8 cellular contexts compared by ENCODE assay signal in genomic region chr16:970766-971581, GRCh38. TPM values are rescaled to one million over a fixed set of nuclear protein-coding genes. Genes with fewer than 3 reads are reported as not detected.
A peak's percentile ranks its signal among the peaks of the same experiment; 100 is the strongest.
DNase-seq lines count a peak whose midpoint lies in the region; ATAC-seq and TF ChIP-seq lines count a peak whose summit lies in the region.

Gene LMF1, minus strand, starts transcription at chr16:970984. Its CDS starts 4 bp downstream, at chr16:970980.

- no peaks in the 10 kb centered on the region for H3K27me3 Mint-ChIP-seq in stimulated activated naive CD8-positive, alpha-beta T cell treated with anti-CD3 and anti-CD28 coated beads, Interleukin-15, Interleukin-2, amounts not matched to agents 100 ng/mL and 50 ng/mL, for 24 hours

- peaks cover 3% of the 10 kb centered on the region for H3K79me2 ChIP-seq in neural cell (replicated peaks; ENCODE audit: insufficient read depth, low read length)

- H3K9me2 ChIP-seq in neural cell (ENCODE audit: insufficient read depth, low read length) = no peaks in the 10 kb centered on the region

- H3K9me3 Mint-ChIP-seq in stimulated activated naive CD8-positive, alpha-beta T cell treated with anti-CD3 and anti-CD28 coated beads, Interleukin-15, Interleukin-2, amounts not matched to agents 100 ng/mL and 50 ng/mL, for 24 hours = no peaks in the 10 kb centered on the region

- H3K4me2 ChIP-seq in neural cell (ENCODE audit: low read length) = peak within 1 kb of the TSS; percentile 55

- TF ChIP-seq EP300 in neural cell (conservative IDR thresholded peaks at IDR 0.05; ENCODE audit: poor library complexity, severe bottlenecking) = no peak

- H3K36me3 Mint-ChIP-seq in stimulated activated naive CD8-positive, alpha-beta T cell treated with anti-CD3 and anti-CD28 coated beads, Interleukin-15, Interleukin-2, amounts not matched to agents 100 ng/mL and 50 ng/mL, for 24 hours (ENCODE audit: low read depth) = peaks cover 9% of the 10 kb centered on the region

- H2AFZ ChIP-seq in neural cell (ENCODE audit: low read depth, low read length) = peak within 1 kb of the TSS; percentile 83

- TF ChIP-seq RAD21 in neural cell (conservative IDR thresholded peaks at IDR 0.05) = no peak

- H4K20me1 ChIP-seq in neural cell (ENCODE audit: insufficient read depth) = peaks cover 5% of the 10 kb centered on the region

- H3K9me3 ChIP-seq in RWPE2 (ENCODE audit: severe bottlenecking) (peaks cover 6% of the 10 kb centered on the region), neural cell (ENCODE audit: low read length) (no peaks in the 10 kb centered on the region)

- H3K36me3 ChIP-seq in RWPE2 (ENCODE audit: low read depth) = no peaks in the 10 kb centered on the region
- no peaks in the 10 kb centered on the region for H3K36me3 ChIP-seq in neural cell (ENCODE audit: insufficient read depth, low read length)

- TF ChIP-seq CTCF in RWPE2 (IDR thresholded peaks at IDR 0.05; ENCODE audit: poor library complexity, severe bottlenecking) = no peak
- TF ChIP-seq CTCF in neural cell (IDR thresholded peaks at IDR 0.05; ENCODE audit: poor library complexity, severe bottlenecking) = no peak

- H3K27me3 ChIP-seq in RWPE2 (ENCODE audit: insufficient read depth, poor library complexity, severe bottlenecking) (no peaks in the 10 kb centered on the region), neural cell (ENCODE audit: insufficient read depth, low read depth, low read length) (no peaks in the 10 kb centered on the region)

- H3K9ac ChIP-seq in neural cell (ENCODE audit: low read length) = peak within 1 kb of the TSS; percentile 77

- H3F3A ChIP-seq in neural cell (ENCODE audit: insufficient read depth, low read length, poor library complexity, severe bottlenecking) = peaks cover 4% of the 10 kb centered on the region

- peaks cover 17% of the 10 kb centered on the region for H3K4me1 Mint-ChIP-seq in stimulated activated naive CD8-positive, alpha-beta T cell treated with anti-CD3 and anti-CD28 coated beads, Interleukin-15, Interleukin-2, amounts not matched to agents 100 ng/mL and 50 ng/mL, for 24 hours (ENCODE audit: low read depth)

- H3K4me3 Mint-ChIP-seq in stimulated activated naive CD8-positive, alpha-beta T cell treated with anti-CD3 and anti-CD28 coated beads, Interleukin-15, Interleukin-2, amounts not matched to agents 100 ng/mL and 50 ng/mL, for 24 hours = peak within 1 kb of the TSS; percentile 81

- H3K4me3 ChIP-seq in Jurkat, Clone E6-1 (ENCODE audit: low read length) = peak within 1 kb of the TSS; percentile 71
- peak within 1 kb of the TSS; percentile 78 for H3K4me3 ChIP-seq in RWPE2 (ENCODE audit: severe bottlenecking)
- peak within 1 kb of the TSS; percentile 93 for H3K4me3 ChIP-seq in neural cell (ENCODE audit: low read length)

- no peaks in the 10 kb centered on the region for H3K4me1 ChIP-seq in RWPE2 (ENCODE audit: insufficient read depth, poor library complexity, severe bottlenecking)

- ATAC-seq in GM21528 (IDR thresholded peaks at IDR 0.05; ENCODE audit: low FRiP score, unreplicated experiment) (peak; percentile 75), RWPE2 (ENCODE audit: low read depth) (peak; percentile 82)

- H3K27ac Mint-ChIP-seq in stimulated activated naive CD8-positive, alpha-beta T cell treated with anti-CD3 and anti-CD28 coated beads, Interleukin-15, Interleukin-2, amounts not matched to agents 100 ng/mL and 50 ng/mL, for 24 hours = peak within 1 kb of the TSS; percentile 70

- DNase-seq in DMS153 (lab: John Stamatoyannopoulos, UW) = peak; percentile 55
- DNase-seq in Jurkat, Clone E6-1 (ENCODE audit: low read depth, low spot score) = peak; percentile 75
- peak; percentile 85 for DNase-seq in RWPE2 (ENCODE audit: low spot score)
- DNase-seq in activated effector memory CD4-positive, alpha-beta T cell treated with Interleukin-2 at 50 U/mL for 16 hours = peak; percentile 96
- peak; percentile 82 for DNase-seq in fibroblast of the conjunctiva (ENCODE audit: low read depth)

- H3K27ac ChIP-seq in RWPE2 (ENCODE audit: poor library complexity, severe bottlenecking) = peak within 1 kb of the TSS; percentile 43
- no peak within 1 kb of the TSS for H3K27ac ChIP-seq in neural cell (ENCODE audit: low read length)

TF ChIP-seq in neural cell, 6 proteins besides CTCF, POLR2A, EP300 and RAD21:
- TF ChIP-seq EZH2 (IDR thresholded peaks at IDR 0.05; ENCODE audit: borderline replicate concordance, insufficient read depth, low read length, poor library complexity, severe bottlenecking) (no peak), TAF1 (IDR thresholded peaks at IDR 0.05; ENCODE audit: low read depth) (peak; percentile 46), SMC3 (conservative IDR thresholded peaks at IDR 0.05; ENCODE audit: poor library complexity) (no peak), REST (IDR thresholded peaks at IDR 0.05; ENCODE audit: borderline replicate concordance) (peak; percentile 73), POLR2AphosphoS5 (IDR thresholded peaks at IDR 0.05) (peak; percentile 75), MXI1 (conservative IDR thresholded peaks at IDR 0.05; ENCODE audit: poor library complexity, severe bottlenecking) (peak; percentile 75)

RNA-seq across cellular contexts. Expression of gene LMF1, which starts in this region (rescaled TPM):
- 4.3 TPM for polyA plus RNA-seq in Jurkat, Clone E6-1 (2012; ENCODE audit: insufficient read depth, insufficient read length)
- 9.2 and 16.2 TPM in 2 replicates for polyA plus RNA-seq in neural cell
- 10.0 and 14.1 TPM in 2 replicates for polyA minus RNA-seq in neural cell
